15 cellular contexts compared by ENCODE assay signal in the genomic region with DNA sequence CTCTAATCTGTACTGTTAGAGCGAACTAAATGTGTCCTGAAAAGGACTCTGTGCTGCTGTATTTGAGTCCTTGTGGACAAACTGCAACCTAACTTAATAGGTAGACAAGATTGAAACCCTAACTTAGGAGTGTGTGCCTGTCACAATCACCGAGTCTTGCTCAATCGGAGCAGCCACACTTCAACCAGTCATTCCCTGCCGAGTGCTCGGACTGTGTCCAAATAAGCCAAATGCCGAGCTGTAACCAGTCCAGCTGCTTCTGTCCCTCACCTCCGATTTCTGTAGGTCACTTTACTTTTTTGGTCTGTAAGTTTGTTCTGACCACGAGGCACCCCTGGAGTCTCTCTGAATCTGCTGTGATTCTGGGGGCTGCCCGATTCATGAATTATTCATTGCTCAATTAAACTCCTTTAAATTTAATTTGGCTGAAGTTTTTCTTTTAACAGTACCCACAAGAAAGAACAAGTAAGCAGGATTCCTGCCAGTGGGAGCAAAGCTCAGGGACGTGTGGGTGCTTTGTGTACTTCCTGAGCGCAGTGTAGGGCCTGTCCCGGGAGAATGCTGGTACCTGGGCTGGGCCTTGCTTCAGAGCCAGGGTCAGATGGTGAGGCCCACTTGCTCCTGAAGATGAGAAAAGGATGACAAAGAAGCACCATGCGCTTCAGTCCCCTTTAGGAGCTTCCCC.
DNase-seq lines count a peak whose midpoint lies in the region; ATAC-seq and TF ChIP-seq lines count a peak whose summit lies in the region.
"Had no signal": no experiment of that assay in that cellular context is flagged by ENCODE, and none has a peak within 500 bp of the region (broad histone marks: within the 10 kb centered on the region; RNA-seq: fewer than 3 reads in every experiment).

No MANE protein-coding gene starts in this region.

- no peak overlapping the region for H3K4me3 Mint-ChIP-seq in neural progenitor cell
- H3K4me3 Mint-ChIP-seq: activated naive CD8-positive, alpha-beta T cell treated with anti-CD3 and anti-CD28 coated beads, Interleukin-2, amount 10 ng/mL, durations not matched to agents 7 days and 5 days; H9 had no signal

- intact Hi-C loops in PC-3 (cut with micrococcal nuclease), result no loop called here

- POLR2A ChIA-PET in PC-3 (lab: Charles Lee; ENCODE audit: unreplicated experiment), result no interaction called here

- BruUV-seq in PC-3 (replicated peaks; lab: Mats Ljungman, UMichigan), result no TSS peak

- CTCF ChIA-PET in PC-3 (lab: Charles Lee), result no interaction called here

- no peak overlapping the region for H3K9ac ChIP-seq in PC-3 (ENCODE audit: low read length)
- H3K9ac ChIP-seq in neural progenitor cell, result no peak overlapping the region
- H3K9ac ChIP-seq: KMS-11 had no signal

- DNase-seq in PC-3, result peak; percentile 64
- peak; percentile 10 for DNase-seq in fibroblast of villous mesenchyme (ENCODE audit: low read depth)
- no peak for DNase-seq in neural progenitor cell (ENCODE audit: low spot score)
- no peak for DNase-seq in SKM-1 treated with dmso at 0.1 percent for 144 hours (lab: John Stamatoyannopoulos, UW; ENCODE audit: unreplicated experiment)
- no peak for DNase-seq in NCI-H2029 treated with DMSO at 0.1 percent for 48 hours (lab: John Stamatoyannopoulos, UW)
- DNase-seq in SIG-M5 treated with dmso at 0.1 percent for 504 hours (lab: John Stamatoyannopoulos, UW; ENCODE audit: unreplicated experiment), result no peak
- no peak for DNase-seq in UCSD-AML1 (lab: John Stamatoyannopoulos, UW; ENCODE audit: unreplicated experiment)
- DNase-seq: activated naive CD8-positive, alpha-beta T cell treated with anti-CD3 and anti-CD28 coated beads, Interleukin-2, amount 10 ng/mL, durations not matched to agents 7 days and 5 days; H9; mesendoderm; NCI-H2081 had no signal

- H3K27me3 Mint-ChIP-seq in neural progenitor cell (ENCODE audit: insufficient read depth, low read depth), result peaks cover 3% of the 10 kb centered on the region
- H3K27me3 Mint-ChIP-seq: activated naive CD8-positive, alpha-beta T cell treated with anti-CD3 and anti-CD28 coated beads, Interleukin-2, amount 10 ng/mL, durations not matched to agents 7 days and 5 days had no signal

- ATAC-seq in PC-3, result no peak; the same call in 1 of the 2 replicates
- ATAC-seq: SK-N-SH treated with all-trans-retinoic acid at 6 μM for 48 hours had no signal

- H3K27me3 ChIP-seq in PC-3 (ENCODE audit: low read length) (peaks cover 10% of the 10 kb centered on the region; the same call in 1 of the 2 replicates), neural progenitor cell (no peaks in the 10 kb centered on the region)
- H3K27me3 ChIP-seq: ovary had no signal

- H3K4me3 ChIP-seq in PC-3 (ENCODE audit: low read length), result no peak overlapping the region
- H3K4me3 ChIP-seq in fibroblast of villous mesenchyme (ENCODE audit: low read depth, low read length), result no peak overlapping the region
- no peak overlapping the region for H3K4me3 ChIP-seq in neural progenitor cell
- H3K4me3 ChIP-seq: ovary had no signal

- H3K36me3 Mint-ChIP-seq in neural progenitor cell, result no peaks in the 10 kb centered on the region
- H3K36me3 Mint-ChIP-seq: activated naive CD8-positive, alpha-beta T cell treated with anti-CD3 and anti-CD28 coated beads, Interleukin-2, amount 10 ng/mL, durations not matched to agents 7 days and 5 days had no signal

- H3K9me3 ChIP-seq in PC-3 (ENCODE audit: low read length), result no peaks in the 10 kb centered on the region
- no peaks in the 10 kb centered on the region for H3K9me3 ChIP-seq in neural progenitor cell (ENCODE audit: low read depth)
- H3K9me3 ChIP-seq: ovary had no signal

- H3K36me3 ChIP-seq in PC-3 (ENCODE audit: low read depth, low read length) (no peaks in the 10 kb centered on the region), neural progenitor cell (no peaks in the 10 kb centered on the region)
- H3K36me3 ChIP-seq: ovary had no signal

- TF ChIP-seq CTCF in C4-2B (conservative IDR thresholded peaks at IDR 0.05) (no peak), PC-3 (conservative IDR thresholded peaks at IDR 0.05; ENCODE audit: low read depth, low read length) (no peak), fibroblast of villous mesenchyme (IDR thresholded peaks at IDR 0.05; ENCODE audit: insufficient read depth, low read depth, low read length) (no peak), neural progenitor cell (IDR thresholded peaks at IDR 0.05) (no peak)

- no peaks in the 10 kb centered on the region for H3K9me3 Mint-ChIP-seq in neural progenitor cell
- H3K9me3 Mint-ChIP-seq: activated naive CD8-positive, alpha-beta T cell treated with anti-CD3 and anti-CD28 coated beads, Interleukin-2, amount 10 ng/mL, durations not matched to agents 7 days and 5 days; H9 had no signal

- H3K79me2 ChIP-seq in PC-3 (ENCODE audit: low read length) (no peaks in the 10 kb centered on the region), neural progenitor cell (ENCODE audit: low read depth) (no peaks in the 10 kb centered on the region)

- H3K4me1 Mint-ChIP-seq in neural progenitor cell, result peaks cover 11% of the 10 kb centered on the region
- H3K4me1 Mint-ChIP-seq: activated naive CD8-positive, alpha-beta T cell treated with anti-CD3 and anti-CD28 coated beads, Interleukin-2, amount 10 ng/mL, durations not matched to agents 7 days and 5 days had no signal

- H3K4me2 ChIP-seq in PC-3 (ENCODE audit: low read length) (peak overlapping the region; percentile 65), neural progenitor cell (no peak overlapping the region)
- H3K4me2 ChIP-seq: KMS-11 had no signal

- H3K27ac ChIP-seq in C4-2B (peak overlapping the region; percentile 15), PC-3 (ENCODE audit: low read length) (no peak overlapping the region), neural progenitor cell (no peak overlapping the region)
- H3K27ac ChIP-seq: KMS-11, ovary had no signal

- no peaks in the 10 kb centered on the region for H3K9me2 ChIP-seq in PC-3 (replicated peaks; ENCODE audit: low read length)

- H3K4me1 ChIP-seq in PC-3 (ENCODE audit: insufficient read depth, low read length) (0 out of 2 replicates have a peak, but pooled peaks cover 7% of the 10 kb centered on the region), neural progenitor cell (peaks cover 3% of the 10 kb centered on the region)

- H3F3A ChIP-seq in PC-3 (ENCODE audit: low read length, unreplicated experiment) (no peaks in the 10 kb centered on the region), neural progenitor cell (ENCODE audit: low read depth) (no peaks in the 10 kb centered on the region)

- H4K20me1 ChIP-seq in PC-3 (ENCODE audit: low read length) (no peaks in the 10 kb centered on the region), neural progenitor cell (ENCODE audit: low read depth) (no peaks in the 10 kb centered on the region)

- no peak overlapping the region; the same call in 1 of the 2 replicates for H2AFZ ChIP-seq in PC-3 (ENCODE audit: low read length)
- H2AFZ ChIP-seq in neural progenitor cell (replicated peaks), result peak overlapping the region; percentile 50

- H3K27ac Mint-ChIP-seq in neural progenitor cell, result no peak overlapping the region
- H3K27ac Mint-ChIP-seq: activated naive CD8-positive, alpha-beta T cell treated with anti-CD3 and anti-CD28 coated beads, Interleukin-2, amount 10 ng/mL, durations not matched to agents 7 days and 5 days; H9 had no signal

Comparison
In these comparisons a context has a peak if more than half of its experiments do, and no peak if none do; other contexts are left out.
1. DNase-seq: peak in PC-3 (single experiment) and fibroblast of villous mesenchyme (single experiment); none in neural progenitor cell (single experiment), SKM-1 treated with dmso at 0.1 percent for 144 hours (single experiment), NCI-H2029 treated with DMSO at 0.1 percent for 48 hours (single experiment), SIG-M5 treated with dmso at 0.1 percent for 504 hours (single experiment) and UCSD-AML1 (single experiment).